ENCODE assay signal across 9 cellular contexts in genomic region chr3:5198313-5198677, GRCh38. TPM values are rescaled to one million over a fixed set of nuclear protein-coding genes. Genes with fewer than 3 reads are reported as not detected.
DNase-seq lines count a peak whose midpoint lies in the region; ATAC-seq, FAIRE-seq and TF ChIP-seq lines count a peak whose summit lies in the region.
"Had no signal": no experiment of that assay in that cellular context is flagged by ENCODE, and none has a peak within 500 bp of the region (broad histone marks: within the 10 kb centered on the region; RNA-seq: fewer than 3 reads in every experiment).

No MANE protein-coding gene starts in this region.

- peaks cover 74% of the 10 kb centered on the region for H3K4me1 ChIP-seq in CD4-positive, alpha-beta memory T cell (ENCODE audit: insufficient read depth, low read length)
- H3K4me1 ChIP-seq in astrocyte (ENCODE audit: insufficient read depth, low read length), result peaks cover 17% of the 10 kb centered on the region
- peaks cover 55 to 64% of the 10 kb centered on the region in 2 experiments for H3K4me1 ChIP-seq in neutrophil (ENCODE audit: control insufficient read depth in 1 of 2, insufficient read depth in 1 of 2, low read depth in 1 of 2, low read length in 1 of 2)

- peaks cover 5% of the 10 kb centered on the region for H4K20me1 ChIP-seq in astrocyte (ENCODE audit: insufficient read depth, low read length)

- H2AFZ ChIP-seq in astrocyte (ENCODE audit: low read depth, low read length), result no peak overlapping the region

- no peak overlapping the region for H3K9ac ChIP-seq in astrocyte (ENCODE audit: low read length)

- H3K4me3 ChIP-seq in CD4-positive, alpha-beta memory T cell (ENCODE audit: low read length in 2 of 2), result peak overlapping the region in 1 of 2 donors; percentile 7
- no peak overlapping the region for H3K4me3 ChIP-seq in astrocyte (ENCODE audit: insufficient read depth, low read depth, low read length)
- H3K4me3 ChIP-seq in neutrophil (ENCODE audit: low read depth in 1 of 2, low read length in 1 of 2), result no peak overlapping the region

- peaks cover 54 to 82% (median 69%) of the 10 kb centered on the region in 4 donors for H3K4me1 Mint-ChIP-seq in CD4-positive, alpha-beta memory T cell
- H3K4me1 Mint-ChIP-seq in astrocyte (ENCODE audit: low read depth, unreplicated experiment), result peaks cover 46% of the 10 kb centered on the region

- CTCF ChIA-PET in CD4-positive, alpha-beta memory T cell (lab: Charles Lee; ENCODE audit: partially characterized antibody), result interaction anchor here (0.7 to 1.9 kb wide), 4 partner anchors 10 to 62 kb away, joined by 3 to 19 read pairs (median 4); partner anchors contain the start of gene EDEM1

- POLR2A ChIA-PET in CD4-positive, alpha-beta memory T cell (lab: Charles Lee; ENCODE audit: partially characterized antibody), result interaction anchor here (1.1 to 8.4 kb wide), 5 partner anchors 10 to 705 kb away, joined by 3 to 206 read pairs (median 5); partner anchors contain the start of genes BHLHE40, EDEM1 and ITPR1

- H3K36me3 Mint-ChIP-seq in CD4-positive, alpha-beta memory T cell, result peaks cover 51 to 70% of the 10 kb centered on the region in 2 donors
- peaks cover 18% of the 10 kb centered on the region for H3K36me3 Mint-ChIP-seq in astrocyte (ENCODE audit: low read depth, unreplicated experiment)

- H3K27me3 ChIP-seq in CD4-positive, alpha-beta memory T cell (ENCODE audit: insufficient read depth, low read length), result no peaks in the 10 kb centered on the region
- no peaks in the 10 kb centered on the region for H3K27me3 ChIP-seq in astrocyte (ENCODE audit: insufficient read depth, low read length)
- no peaks in the 10 kb centered on the region for H3K27me3 ChIP-seq in neutrophil

- peak overlapping the region; percentile 88 to 98 (median 94) for H3K27ac Mint-ChIP-seq in CD4-positive, alpha-beta memory T cell
- peak overlapping the region; percentile 88 for H3K27ac Mint-ChIP-seq in astrocyte (ENCODE audit: unreplicated experiment)

- intact Hi-C loops in CD4-positive, alpha-beta memory T cell (cut with micrococcal nuclease), result no loop called here

- TF ChIP-seq CTCF in astrocyte (IDR thresholded peaks at IDR 0.05; ENCODE audit: insufficient read depth, low read depth, low read length) (no peak), neutrophil (IDR thresholded peaks at IDR 0.05) (no peak)

- peaks cover 0 to 5% (median 0%) of the 10 kb centered on the region in 8 donors for H3K9me3 Mint-ChIP-seq in CD4-positive, alpha-beta memory T cell
- no peaks in the 10 kb centered on the region for H3K9me3 Mint-ChIP-seq in astrocyte (ENCODE audit: unreplicated experiment)

- no peak for DNase-seq in CD4-positive, alpha-beta memory T cell
- no peak for DNase-seq in astrocyte (ENCODE audit: low read depth)
- no peak for DNase-seq in mesenteric fat pad (ENCODE audit: low spot score)
- no peak for DNase-seq in DMS114 treated with DMSO at 0.1 percent for 48 hours (lab: John Stamatoyannopoulos, UW; ENCODE audit: unreplicated experiment)
- DNase-seq: activated CD4-positive, CD25-positive, alpha-beta regulatory T cell treated with anti-CD3 and anti-CD28 coated beads, Interleukin-2, amount 50 U/mL, for 72 hours had no signal

- peaks cover 23% of the 10 kb centered on the region for H3K36me3 ChIP-seq in CD4-positive, alpha-beta memory T cell (ENCODE audit: insufficient read depth, low read length)
- H3K36me3 ChIP-seq in KOPT-K1 (ENCODE audit: insufficient read depth, low read length) (peaks cover 73% of the 10 kb centered on the region), astrocyte (ENCODE audit: insufficient read depth, low read length) (peaks cover 34% of the 10 kb centered on the region), neutrophil (peaks cover 28% of the 10 kb centered on the region)

- peak overlapping the region; percentile 54 for H3K27ac ChIP-seq in CD4-positive, alpha-beta memory T cell (ENCODE audit: low read depth, low read length)
- peak overlapping the region; percentile 85 for H3K27ac ChIP-seq in KOPT-K1 (ENCODE audit: low read depth, low read length, poor library complexity, severe bottlenecking)
- no peak overlapping the region for H3K27ac ChIP-seq in astrocyte (ENCODE audit: low read depth, low read length)
- peak overlapping the region; percentile 81 for H3K27ac ChIP-seq in neutrophil

- no peaks in the 10 kb centered on the region for H3K9me3 ChIP-seq in CD4-positive, alpha-beta memory T cell (ENCODE audit: control insufficient read depth in 1 of 2, low read length in 2 of 2)
- H3K9me3 ChIP-seq in KOPT-K1 (ENCODE audit: insufficient read depth, low read length, poor library complexity, severe bottlenecking), result no peaks in the 10 kb centered on the region
- no peaks in the 10 kb centered on the region for H3K9me3 ChIP-seq in astrocyte (ENCODE audit: insufficient read depth, low read depth, low read length)
- no peaks in the 10 kb centered on the region for H3K9me3 ChIP-seq in neutrophil

- H3K27me3 Mint-ChIP-seq in CD4-positive, alpha-beta memory T cell, result no peaks in the 10 kb centered on the region
- H3K27me3 Mint-ChIP-seq in astrocyte (ENCODE audit: low read depth, unreplicated experiment), result no peaks in the 10 kb centered on the region

- H3K4me3 Mint-ChIP-seq in CD4-positive, alpha-beta memory T cell, result peak overlapping the region; percentile 44 to 81 (median 62)
- no peak overlapping the region for H3K4me3 Mint-ChIP-seq in astrocyte (ENCODE audit: unreplicated experiment)

- peaks cover 58% of the 10 kb centered on the region for H3K79me2 ChIP-seq in astrocyte (ENCODE audit: insufficient read depth, low read length)

- no peak for FAIRE-seq in astrocyte (lab: Jason Lieb, UNC)

- ATAC-seq in GM18861 (IDR thresholded peaks at IDR 0.05; ENCODE audit: unreplicated experiment), result no peak
- ATAC-seq in GM18502 (IDR thresholded peaks at IDR 0.05; ENCODE audit: poor library complexity, unreplicated experiment), result no peak

- no peak overlapping the region for H3K4me2 ChIP-seq in astrocyte (ENCODE audit: low read length)

RNA-seq across cellular contexts. Expression of gene EDEM1, which starts 10.8 kb away (rescaled TPM):
- 100 to 1,000 TPM; 146 to 153 TPM for total RNA-seq in CD4-positive, alpha-beta memory T cell
- 10 to 100 TPM; 42.4 to 52.9 TPM for polyA plus RNA-seq in CD4-positive, alpha-beta memory T cell
- total RNA-seq in astrocyte, result 62.7 and 65.4 TPM in 2 replicates
- total RNA-seq in mesenteric fat pad, result 47.8 TPM
